ENCODE assay signal across 24 cellular contexts in genomic region chr19:15423130-15423529, GRCh38. TPM values are rescaled to one million over a fixed set of nuclear protein-coding genes. Genes with fewer than 3 reads are reported as not detected.
"Had no signal": no experiment of that assay in that cellular context is flagged by ENCODE, and none has a peak within 500 bp of the region (broad histone marks: within the 10 kb centered on the region; RNA-seq: fewer than 3 reads in every experiment).

No MANE protein-coding gene starts in this region.

- H3K4me2 ChIP-seq: SK-N-SH had no signal

- DNase-seq: KBM-7, NCI-H1048, NCI-H1105, NCI-H1417, NCI-H1436 treated with DMSO at 0.1 percent for 48 hours, NCI-H1694, NCI-H187 treated with DMSO at 0.1 percent for 48 hours, NCI-H2029 treated with DMSO at 0.1 percent for 48 hours, NCI-H2107, NCI-H226, NCI-H446, NCI-H510A, NCI-H524 treated with DMSO at 0.1 percent for 48 hours, NCI-H69, NCI-H774, RPMI8226, SHP77, SK-N-SH had no signal

- H3K9me3 ChIP-seq: SK-N-SH had no signal

- FAIRE-seq: RCC 7860 had no signal

- H3K9ac ChIP-seq: SK-N-SH had no signal

RNA-seq across cellular contexts. Expression of gene RASAL3, which starts 41.2 kb away (rescaled TPM):
- total RNA-seq: HT-29, MCF 10A, SK-MEL-5 had no signal

RNA-seq across cellular contexts. Expression of gene PGLYRP2, which starts 56.2 kb away (rescaled TPM):
- total RNA-seq: HT-29, LHCN-M2, MCF 10A, SK-MEL-5 had no signal
- polyA plus RNA-seq: IgD-negative memory B cell, SK-N-SH had no signal
